ENCODE assay signal across 10 cellular contexts in genomic region chr12:1217191-1217949, GRCh38.
DNase-seq lines count a peak whose midpoint lies in the region; ATAC-seq and TF ChIP-seq lines count a peak whose summit lies in the region.
"Had no signal": no experiment of that assay in that cellular context is flagged by ENCODE, and none has a peak within 500 bp of the region (broad histone marks: within the 10 kb centered on the region; RNA-seq: fewer than 3 reads in every experiment).

No MANE protein-coding gene starts in this region.

- ATAC-seq in activated T-helper 17 cell treated with anti-CD3 and anti-CD28 coated beads, Interleukin-2, amount 50 U/mL, for 72 hours (replicated peaks) = peak; percentile 20
- peak; percentile 80 to 96 for ATAC-seq in right cardiac atrium
- ATAC-seq in thoracic aorta (ENCODE audit: insufficient number of reproducible peaks, low FRiP score, low read depth) = peak; percentile 51

- H3K4me1 ChIP-seq in right cardiac atrium (ENCODE audit: control insufficient read depth, insufficient read depth, low read length) = peaks cover 2% of the 10 kb centered on the region
- H3K4me1 ChIP-seq in thoracic aorta (ENCODE audit: control insufficient read depth in 1 of 2, low read depth in 2 of 2) = peaks cover 7 to 41% of the 10 kb centered on the region in 2 donors

- H3K4me1 Mint-ChIP-seq in activated T-helper 17 cell treated with anti-CD3 and anti-CD28 coated beads, Interleukin-2, amount 50 U/mL, for 72 hours = peaks cover 6% of the 10 kb centered on the region

- H3K27me3 ChIP-seq in right cardiac atrium (ENCODE audit: control insufficient read depth, insufficient read depth) = no peaks in the 10 kb centered on the region
- no peaks in the 10 kb centered on the region for H3K27me3 ChIP-seq in thoracic aorta (replicated peaks; ENCODE audit: insufficient read depth)

- peak overlapping the region; percentile 87 for H3K27ac ChIP-seq in right cardiac atrium (ENCODE audit: low read length)
- H3K27ac ChIP-seq in thoracic aorta = peak overlapping the region; percentile 47 to 50

- TF ChIP-seq CTCF in thoracic aorta (IDR thresholded peaks at IDR 0.05) = no peak

- no peak overlapping the region for H3K27ac Mint-ChIP-seq in activated T-helper 17 cell treated with anti-CD3 and anti-CD28 coated beads, Interleukin-2, amount 50 U/mL, for 72 hours

- H3K9me3 ChIP-seq in right cardiac atrium (ENCODE audit: control insufficient read depth, low read length) (no peaks in the 10 kb centered on the region), thoracic aorta (no peaks in the 10 kb centered on the region)
- H3K9me3 ChIP-seq: HAP-1 had no signal

- H3K27me3 Mint-ChIP-seq in activated T-helper 17 cell treated with anti-CD3 and anti-CD28 coated beads, Interleukin-2, amount 50 U/mL, for 72 hours = no peaks in the 10 kb centered on the region

- H3K4me3 ChIP-seq in right cardiac atrium (ENCODE audit: low read length) = no peak overlapping the region
- peak overlapping the region; percentile 23 for H3K4me3 ChIP-seq in thoracic aorta
- H3K4me3 ChIP-seq: HAP-1 had no signal

- intact Hi-C loops in right cardiac atrium (cut with DNase I) = no loop called here

- WGBS in right cardiac atrium = 20% methylated on average over 6 of the region's 6 CpGs

- H3K36me3 ChIP-seq in thoracic aorta = no peaks in the 10 kb centered on the region
- H3K36me3 ChIP-seq: HAP-1 had no signal

- H3K9me3 Mint-ChIP-seq in activated T-helper 17 cell treated with anti-CD3 and anti-CD28 coated beads, Interleukin-2, amount 50 U/mL, for 72 hours = no peaks in the 10 kb centered on the region

- H3K36me3 Mint-ChIP-seq in activated T-helper 17 cell treated with anti-CD3 and anti-CD28 coated beads, Interleukin-2, amount 50 U/mL, for 72 hours (ENCODE audit: low read depth) = no peaks in the 10 kb centered on the region

- peak; percentile 58 for DNase-seq in HT-29 (ENCODE audit: low spot score)
- no peak for DNase-seq in right cardiac atrium
- no peak for DNase-seq in thoracic aorta (ENCODE audit: low spot score)
- no peak for DNase-seq in activated T-cell treated with anti-CD3 and anti-CD28 coated beads, Interleukin-2, amount 50 U/mL, for 48 hours
- DNase-seq in OCI-M1 (lab: John Stamatoyannopoulos, UW) = no peak
- no peak for DNase-seq in germinal center (ENCODE audit: low spot score)
- DNase-seq: hippocampal formation, T-helper 1 cell had no signal

- H3K4me3 Mint-ChIP-seq in activated T-helper 17 cell treated with anti-CD3 and anti-CD28 coated beads, Interleukin-2, amount 50 U/mL, for 72 hours = no peak overlapping the region

Comparison
In these comparisons a context has a peak if more than half of its experiments do, and no peak if none do; other contexts are left out.
1. ATAC-seq: peak in every context shown above with its lines; median percentile 88 in right cardiac atrium; 51 in thoracic aorta; 20 in activated T-helper 17 cell treated with anti-CD3 and anti-CD28 coated beads, Interleukin-2, amount 50 U/mL, for 72 hours.